ENCODE assay signal across 1 cellular context in the genomic region with DNA sequence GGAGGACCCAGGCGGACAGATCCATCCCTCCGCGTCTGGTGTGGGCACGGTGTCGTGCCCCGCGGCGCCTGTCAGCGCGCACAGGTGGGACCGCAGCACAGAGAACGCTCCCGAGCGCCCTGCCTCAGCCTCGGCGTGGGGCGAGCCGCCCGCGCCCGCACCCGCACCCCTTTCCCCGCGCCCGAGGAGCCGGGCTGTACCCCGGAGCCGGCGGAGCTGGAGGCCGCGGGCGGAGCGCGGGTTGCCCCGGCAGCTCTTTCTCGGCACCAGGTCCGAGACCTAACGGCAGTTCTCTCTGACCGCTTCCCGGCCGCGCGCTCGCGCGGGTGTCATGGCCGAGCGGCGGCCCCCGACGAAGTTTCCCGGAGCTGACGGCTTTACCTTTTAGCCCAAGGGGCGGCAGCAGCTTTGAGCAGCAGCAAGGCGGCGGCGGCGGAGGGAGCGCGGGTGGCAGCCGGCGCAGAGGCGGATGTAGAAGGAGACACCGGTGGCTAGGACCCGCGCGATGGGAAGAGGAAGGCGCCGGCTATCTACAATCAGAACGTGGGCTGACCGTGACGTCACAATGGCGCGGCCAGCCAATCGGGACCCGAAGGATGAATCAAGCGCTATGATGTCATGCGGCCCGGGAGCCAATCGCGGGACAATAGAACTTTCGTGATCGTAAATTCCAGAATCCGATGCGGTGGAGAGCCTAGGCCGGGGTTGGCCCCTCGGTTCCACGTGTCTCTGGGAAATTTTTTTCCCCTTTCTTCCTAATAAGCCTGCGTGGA.
TF ChIP-seq lines count a peak whose summit lies in the region.

A gene with protein sequence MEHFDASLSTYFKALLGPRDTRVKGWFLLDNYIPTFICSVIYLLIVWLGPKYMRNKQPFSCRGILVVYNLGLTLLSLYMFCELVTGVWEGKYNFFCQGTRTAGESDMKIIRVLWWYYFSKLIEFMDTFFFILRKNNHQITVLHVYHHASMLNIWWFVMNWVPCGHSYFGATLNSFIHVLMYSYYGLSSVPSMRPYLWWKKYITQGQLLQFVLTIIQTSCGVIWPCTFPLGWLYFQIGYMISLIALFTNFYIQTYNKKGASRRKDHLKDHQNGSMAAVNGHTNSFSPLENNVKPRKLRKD (minus strand): TSS at position 515 of the 773 bp plus-strand sequence. CDS start 53,251 bp downstream, outside the sequence.

TF ChIP-seq in GM23338, 12 proteins besides CTCF, POLR2A, EP300 and RAD21:
- TF ChIP-seq ZNF114 (CRISPR knock-in tag; IDR thresholded peaks at IDR 0.05), result no peak
- TF ChIP-seq, protein P1, sequence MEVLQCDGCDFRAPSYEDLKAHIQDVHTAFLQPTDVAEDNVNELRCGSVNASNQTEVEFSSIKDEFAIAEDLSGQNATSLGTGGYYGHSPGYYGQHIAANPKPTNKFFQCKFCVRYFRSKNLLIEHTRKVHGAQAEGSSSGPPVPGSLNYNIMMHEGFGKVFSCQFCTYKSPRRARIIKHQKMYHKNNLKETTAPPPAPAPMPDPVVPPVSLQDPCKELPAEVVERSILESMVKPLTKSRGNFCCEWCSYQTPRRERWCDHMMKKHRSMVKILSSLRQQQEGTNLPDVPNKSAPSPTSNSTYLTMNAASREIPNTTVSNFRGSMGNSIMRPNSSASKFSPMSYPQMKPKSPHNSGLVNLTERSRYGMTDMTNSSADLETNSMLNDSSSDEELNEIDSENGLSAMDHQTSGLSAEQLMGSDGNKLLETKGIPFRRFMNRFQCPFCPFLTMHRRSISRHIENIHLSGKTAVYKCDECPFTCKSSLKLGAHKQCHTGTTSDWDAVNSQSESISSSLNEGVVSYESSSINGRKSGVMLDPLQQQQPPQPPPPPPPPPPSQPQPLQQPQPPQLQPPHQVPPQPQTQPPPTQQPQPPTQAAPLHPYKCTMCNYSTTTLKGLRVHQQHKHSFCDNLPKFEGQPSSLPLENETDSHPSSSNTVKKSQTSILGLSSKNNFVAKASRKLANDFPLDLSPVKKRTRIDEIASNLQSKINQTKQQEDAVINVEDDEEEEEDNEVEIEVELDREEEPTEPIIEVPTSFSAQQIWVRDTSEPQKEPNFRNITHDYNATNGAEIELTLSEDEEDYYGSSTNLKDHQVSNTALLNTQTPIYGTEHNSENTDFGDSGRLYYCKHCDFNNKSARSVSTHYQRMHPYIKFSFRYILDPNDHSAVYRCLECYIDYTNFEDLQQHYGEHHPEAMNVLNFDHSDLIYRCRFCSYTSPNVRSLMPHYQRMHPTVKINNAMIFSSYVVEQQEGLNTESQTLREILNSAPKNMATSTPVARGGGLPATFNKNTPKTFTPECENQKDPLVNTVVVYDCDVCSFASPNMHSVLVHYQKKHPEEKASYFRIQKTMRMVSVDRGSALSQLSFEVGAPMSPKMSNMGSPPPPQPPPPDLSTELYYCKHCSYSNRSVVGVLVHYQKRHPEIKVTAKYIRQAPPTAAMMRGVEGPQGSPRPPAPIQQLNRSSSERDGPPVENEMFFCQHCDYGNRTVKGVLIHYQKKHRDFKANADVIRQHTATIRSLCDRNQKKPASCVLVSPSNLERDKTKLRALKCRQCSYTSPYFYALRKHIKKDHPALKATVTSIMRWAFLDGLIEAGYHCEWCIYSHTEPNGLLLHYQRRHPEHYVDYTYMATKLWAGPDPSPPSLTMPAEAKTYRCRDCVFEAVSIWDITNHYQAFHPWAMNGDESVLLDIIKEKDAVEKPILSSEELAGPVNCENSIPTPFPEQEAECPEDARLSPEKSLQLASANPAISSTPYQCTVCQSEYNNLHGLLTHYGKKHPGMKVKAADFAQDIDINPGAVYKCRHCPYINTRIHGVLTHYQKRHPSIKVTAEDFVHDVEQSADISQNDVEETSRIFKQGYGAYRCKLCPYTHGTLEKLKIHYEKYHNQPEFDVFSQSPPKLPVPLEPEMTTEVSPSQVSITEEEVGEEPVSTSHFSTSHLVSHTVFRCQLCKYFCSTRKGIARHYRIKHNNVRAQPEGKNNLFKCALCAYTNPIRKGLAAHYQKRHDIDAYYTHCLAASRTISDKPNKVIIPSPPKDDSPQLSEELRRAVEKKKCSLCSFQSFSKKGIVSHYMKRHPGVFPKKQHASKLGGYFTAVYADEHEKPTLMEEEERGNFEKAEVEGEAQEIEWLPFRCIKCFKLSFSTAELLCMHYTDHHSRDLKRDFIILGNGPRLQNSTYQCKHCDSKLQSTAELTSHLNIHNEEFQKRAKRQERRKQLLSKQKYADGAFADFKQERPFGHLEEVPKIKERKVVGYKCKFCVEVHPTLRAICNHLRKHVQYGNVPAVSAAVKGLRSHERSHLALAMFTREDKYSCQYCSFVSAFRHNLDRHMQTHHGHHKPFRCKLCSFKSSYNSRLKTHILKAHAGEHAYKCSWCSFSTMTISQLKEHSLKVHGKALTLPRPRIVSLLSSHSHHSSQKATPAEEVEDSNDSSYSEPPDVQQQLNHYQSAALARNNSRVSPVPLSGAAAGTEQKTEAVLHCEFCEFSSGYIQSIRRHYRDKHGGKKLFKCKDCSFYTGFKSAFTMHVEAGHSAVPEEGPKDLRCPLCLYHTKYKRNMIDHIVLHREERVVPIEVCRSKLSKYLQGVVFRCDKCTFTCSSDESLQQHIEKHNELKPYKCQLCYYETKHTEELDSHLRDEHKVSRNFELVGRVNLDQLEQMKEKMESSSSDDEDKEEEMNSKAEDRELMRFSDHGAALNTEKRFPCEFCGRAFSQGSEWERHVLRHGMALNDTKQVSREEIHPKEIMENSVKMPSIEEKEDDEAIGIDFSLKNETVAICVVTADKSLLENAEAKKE (CRISPR knock-in tag; IDR thresholded peaks at IDR 0.05), result no peak
- TF ChIP-seq POLR2AphosphoS5 (IDR thresholded peaks at IDR 0.05; ENCODE audit: low read depth), result peak; percentile 57
- TF ChIP-seq, protein P2, sequence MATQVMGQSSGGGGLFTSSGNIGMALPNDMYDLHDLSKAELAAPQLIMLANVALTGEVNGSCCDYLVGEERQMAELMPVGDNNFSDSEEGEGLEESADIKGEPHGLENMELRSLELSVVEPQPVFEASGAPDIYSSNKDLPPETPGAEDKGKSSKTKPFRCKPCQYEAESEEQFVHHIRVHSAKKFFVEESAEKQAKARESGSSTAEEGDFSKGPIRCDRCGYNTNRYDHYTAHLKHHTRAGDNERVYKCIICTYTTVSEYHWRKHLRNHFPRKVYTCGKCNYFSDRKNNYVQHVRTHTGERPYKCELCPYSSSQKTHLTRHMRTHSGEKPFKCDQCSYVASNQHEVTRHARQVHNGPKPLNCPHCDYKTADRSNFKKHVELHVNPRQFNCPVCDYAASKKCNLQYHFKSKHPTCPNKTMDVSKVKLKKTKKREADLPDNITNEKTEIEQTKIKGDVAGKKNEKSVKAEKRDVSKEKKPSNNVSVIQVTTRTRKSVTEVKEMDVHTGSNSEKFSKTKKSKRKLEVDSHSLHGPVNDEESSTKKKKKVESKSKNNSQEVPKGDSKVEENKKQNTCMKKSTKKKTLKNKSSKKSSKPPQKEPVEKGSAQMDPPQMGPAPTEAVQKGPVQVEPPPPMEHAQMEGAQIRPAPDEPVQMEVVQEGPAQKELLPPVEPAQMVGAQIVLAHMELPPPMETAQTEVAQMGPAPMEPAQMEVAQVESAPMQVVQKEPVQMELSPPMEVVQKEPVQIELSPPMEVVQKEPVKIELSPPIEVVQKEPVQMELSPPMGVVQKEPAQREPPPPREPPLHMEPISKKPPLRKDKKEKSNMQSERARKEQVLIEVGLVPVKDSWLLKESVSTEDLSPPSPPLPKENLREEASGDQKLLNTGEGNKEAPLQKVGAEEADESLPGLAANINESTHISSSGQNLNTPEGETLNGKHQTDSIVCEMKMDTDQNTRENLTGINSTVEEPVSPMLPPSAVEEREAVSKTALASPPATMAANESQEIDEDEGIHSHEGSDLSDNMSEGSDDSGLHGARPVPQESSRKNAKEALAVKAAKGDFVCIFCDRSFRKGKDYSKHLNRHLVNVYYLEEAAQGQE (IDR thresholded peaks at IDR 0.05; ENCODE audit: unreplicated experiment), result no peak
- TF ChIP-seq, protein P3, sequence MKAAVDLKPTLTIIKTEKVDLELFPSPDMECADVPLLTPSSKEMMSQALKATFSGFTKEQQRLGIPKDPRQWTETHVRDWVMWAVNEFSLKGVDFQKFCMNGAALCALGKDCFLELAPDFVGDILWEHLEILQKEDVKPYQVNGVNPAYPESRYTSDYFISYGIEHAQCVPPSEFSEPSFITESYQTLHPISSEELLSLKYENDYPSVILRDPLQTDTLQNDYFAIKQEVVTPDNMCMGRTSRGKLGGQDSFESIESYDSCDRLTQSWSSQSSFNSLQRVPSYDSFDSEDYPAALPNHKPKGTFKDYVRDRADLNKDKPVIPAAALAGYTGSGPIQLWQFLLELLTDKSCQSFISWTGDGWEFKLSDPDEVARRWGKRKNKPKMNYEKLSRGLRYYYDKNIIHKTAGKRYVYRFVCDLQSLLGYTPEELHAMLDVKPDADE (IDR thresholded peaks at IDR 0.05), result no peak
- no peak for TF ChIP-seq EZH2 (IDR thresholded peaks at IDR 0.05; ENCODE audit: low read depth, unreplicated experiment)
- TF ChIP-seq CREB1 (CRISPR knock-in tag; IDR thresholded peaks at IDR 0.05; ENCODE audit: low read depth), result peak; percentile 99
- TF ChIP-seq EZH2phosphoT487 (IDR thresholded peaks at IDR 0.05; ENCODE audit: unreplicated experiment), result no peak
- TF ChIP-seq NANOG (IDR thresholded peaks at IDR 0.05; ENCODE audit: borderline replicate concordance), result no peak
